ENCODE assay signal across 2 cellular contexts in the genomic region with DNA sequence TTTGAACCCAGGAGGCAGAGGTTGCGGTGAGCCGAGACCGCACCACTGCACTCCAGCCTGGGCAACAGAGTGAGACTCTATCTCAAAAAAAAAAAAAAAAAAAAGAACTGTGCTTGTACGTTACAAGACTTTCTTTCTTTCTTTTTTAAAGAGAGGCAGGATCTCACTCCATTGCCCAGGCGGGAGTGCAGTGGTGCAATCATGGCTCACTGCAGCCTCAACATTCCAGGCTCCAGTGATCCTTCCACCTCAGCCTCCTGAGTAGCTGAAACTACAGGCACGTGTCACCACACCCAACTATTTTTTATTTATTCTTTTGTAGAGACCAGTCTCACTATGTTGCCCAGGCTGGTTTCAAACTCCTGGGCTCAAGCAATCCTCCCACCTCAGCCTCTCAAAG.
TF ChIP-seq lines count a peak whose summit lies in the region.

No MANE protein-coding gene starts in this region.

TF ChIP-seq in K562, 482 proteins besides CTCF, POLR2A, EP300 and RAD21:
- TF ChIP-seq ZNF121 (CRISPR knock-in tag; conservative IDR thresholded peaks at IDR 0.05) = peak; percentile 52; the same call in 1 of the 2 replicates

TF ChIP-seq in HepG2, 621 proteins besides CTCF, POLR2A, EP300 and RAD21:
- TF ChIP-seq ZNF3 (CRISPR knock-in tag; IDR thresholded peaks at IDR 0.05) = peak; percentile 63; the same call in 1 of the 2 replicates
- TF ChIP-seq, protein P1, sequence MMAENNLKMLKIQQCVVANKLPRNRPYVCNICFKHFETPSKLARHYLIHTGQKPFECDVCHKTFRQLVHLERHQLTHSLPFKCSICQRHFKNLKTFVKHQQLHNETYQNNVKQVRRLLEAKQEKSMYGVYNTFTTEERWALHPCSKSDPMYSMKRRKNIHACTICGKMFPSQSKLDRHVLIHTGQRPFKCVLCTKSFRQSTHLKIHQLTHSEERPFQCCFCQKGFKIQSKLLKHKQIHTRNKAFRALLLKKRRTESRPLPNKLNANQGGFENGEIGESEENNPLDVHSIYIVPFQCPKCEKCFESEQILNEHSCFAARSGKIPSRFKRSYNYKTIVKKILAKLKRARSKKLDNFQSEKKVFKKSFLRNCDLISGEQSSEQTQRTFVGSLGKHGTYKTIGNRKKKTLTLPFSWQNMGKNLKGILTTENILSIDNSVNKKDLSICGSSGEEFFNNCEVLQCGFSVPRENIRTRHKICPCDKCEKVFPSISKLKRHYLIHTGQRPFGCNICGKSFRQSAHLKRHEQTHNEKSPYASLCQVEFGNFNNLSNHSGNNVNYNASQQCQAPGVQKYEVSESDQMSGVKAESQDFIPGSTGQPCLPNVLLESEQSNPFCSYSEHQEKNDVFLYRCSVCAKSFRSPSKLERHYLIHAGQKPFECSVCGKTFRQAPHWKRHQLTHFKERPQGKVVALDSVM (CRISPR knock-in tag; IDR thresholded peaks at IDR 0.05) = 0 out of 2 replicates have a peak, but pooled peaks have one; percentile 39
- 0 out of 2 replicates have a peak, but pooled peaks have one; percentile 40 for TF ChIP-seq ZNF121 (CRISPR knock-in tag; IDR thresholded peaks at IDR 0.05)
